1 cellular context compared by ENCODE assay signal in genomic region chr11:2890466-2891241, GRCh38.
TF ChIP-seq lines count a peak whose summit lies in the region.

No MANE protein-coding gene starts in this region.

TF ChIP-seq in K562, 482 proteins besides CTCF, POLR2A, EP300 and RAD21 (continued from another document and continues in another):
- TF ChIP-seq MITF (IDR thresholded peaks at IDR 0.05) (no peak), KDM4B (IDR thresholded peaks at IDR 0.05; ENCODE audit: borderline replicate concordance in 2 of 2, low read depth in 1 of 2) (peak in 1 of 2 experiments; percentile 79; a peak in 1 of 4 replicates), SMAD4 (CRISPR knock-in tag; conservative IDR thresholded peaks at IDR 0.05) (peak; percentile 52), GTF3C2 (IDR thresholded peaks at IDR 0.05; ENCODE audit: borderline replicate concordance, extremely low read depth, insufficient read length) (no peak), MNT (conservative IDR thresholded peaks at IDR 0.05) (peak; percentile 85 to 92), ILF3 (IDR thresholded peaks at IDR 0.05; ENCODE audit: borderline replicate concordance) (no peak), TARDBP (IDR thresholded peaks at IDR 0.05) (no peak), UBTF (IDR thresholded peaks at IDR 0.05; ENCODE audit: borderline replicate concordance in 1 of 2, low read depth in 2 of 2, low read length in 2 of 2) (0 out of 4 replicates have a peak, but pooled peaks of 1 of the 2 experiments have one; percentile 38), NFXL1 (CRISPR knock-in tag; IDR thresholded peaks at IDR 0.05) (no peak), CTBP1 (IDR thresholded peaks at IDR 0.05; ENCODE audit: borderline replicate concordance) (peak; percentile 62; the same call in 1 of the 2 replicates), HEY1 (CRISPR knock-in tag; IDR thresholded peaks at IDR 0.05; ENCODE audit: borderline replicate concordance) (no peak), ZKSCAN1 (IDR thresholded peaks at IDR 0.05; ENCODE audit: low read depth, low read length) (0 out of 2 replicates have a peak, but pooled peaks have one; percentile 21), ZNF764 (CRISPR knock-in tag; IDR thresholded peaks at IDR 0.05; ENCODE audit: low read depth) (no peak), CAMTA2 (CRISPR knock-in tag; conservative IDR thresholded peaks at IDR 0.05) (no peak), JUND (IDR thresholded peaks at IDR 0.05; ENCODE audit: borderline replicate concordance, low read depth, low read length) (0 out of 2 replicates have a peak, but pooled peaks have one; percentile 45), JUND (tag; IDR thresholded peaks at IDR 0.05; ENCODE audit: borderline replicate concordance, low read depth, low read length) (peak; percentile 68; the same call in 1 of the 3 replicates), SAFB2 (IDR thresholded peaks at IDR 0.05; ENCODE audit: borderline replicate concordance, low read depth, low read length, severe bottlenecking) (no peak), ZNF395 (CRISPR knock-in tag; IDR thresholded peaks at IDR 0.05) (0 out of 2 replicates have a peak, but pooled peaks have one; percentile 46), TAF15 (IDR thresholded peaks at IDR 0.05; ENCODE audit: low read depth, low read length) (no peak), ARHGAP35 (IDR thresholded peaks at IDR 0.05; ENCODE audit: partially characterized antibody) (no peak), CUX1 (CRISPR knock-in tag; IDR thresholded peaks at IDR 0.05) (no peak), CREB3L1 (IDR thresholded peaks at IDR 0.05; ENCODE audit: borderline replicate concordance, low read depth) (peak; percentile 96), KDM5B (IDR thresholded peaks at IDR 0.05; ENCODE audit: insufficient replicate concordance, low read depth, low read length) (peak; percentile 54), FOXA1 (IDR thresholded peaks at IDR 0.05; ENCODE audit: borderline replicate concordance) (no peak), ZC3H8 (IDR thresholded peaks at IDR 0.05) (no peak), PATZ1 (CRISPR knock-in tag; IDR thresholded peaks at IDR 0.05; ENCODE audit: borderline replicate concordance) (no peak), ERF (CRISPR knock-in tag; IDR thresholded peaks at IDR 0.05) (no peak), RBM39 (optimal IDR thresholded peaks at IDR 0.05; ENCODE audit: low read depth, low read length) (no peak), SMARCC2 (IDR thresholded peaks at IDR 0.05; ENCODE audit: low read depth) (no peak), SMARCA4 (IDR thresholded peaks at IDR 0.05) (peak; percentile 33), E4F1 (CRISPR knock-in tag; IDR thresholded peaks at IDR 0.05; ENCODE audit: borderline replicate concordance) (no peak), NFYB (IDR thresholded peaks at IDR 0.05; ENCODE audit: extremely low read depth, insufficient read length) (no peak), SREBF1 (IDR thresholded peaks at IDR 0.05; ENCODE audit: borderline replicate concordance, low read depth, low read length) (no peak), PTBP1 (IDR thresholded peaks at IDR 0.05; ENCODE audit: low read depth, low read length) (peak; percentile 39; the same call in 1 of the 2 replicates), CEBPB (tag; IDR thresholded peaks at IDR 0.05) (no peak), NFIX (CRISPR knock-in tag; IDR thresholded peaks at IDR 0.05; ENCODE audit: low read depth) (no peak), ZNF551 (CRISPR knock-in tag; IDR thresholded peaks at IDR 0.05) (no peak), HDAC6 (IDR thresholded peaks at IDR 0.05; ENCODE audit: low read depth, low read length) (no peak), ZEB2 (IDR thresholded peaks at IDR 0.05) (0 out of 2 replicates have a peak, but pooled peaks have one; percentile 43)
